In the genomic region with DNA sequence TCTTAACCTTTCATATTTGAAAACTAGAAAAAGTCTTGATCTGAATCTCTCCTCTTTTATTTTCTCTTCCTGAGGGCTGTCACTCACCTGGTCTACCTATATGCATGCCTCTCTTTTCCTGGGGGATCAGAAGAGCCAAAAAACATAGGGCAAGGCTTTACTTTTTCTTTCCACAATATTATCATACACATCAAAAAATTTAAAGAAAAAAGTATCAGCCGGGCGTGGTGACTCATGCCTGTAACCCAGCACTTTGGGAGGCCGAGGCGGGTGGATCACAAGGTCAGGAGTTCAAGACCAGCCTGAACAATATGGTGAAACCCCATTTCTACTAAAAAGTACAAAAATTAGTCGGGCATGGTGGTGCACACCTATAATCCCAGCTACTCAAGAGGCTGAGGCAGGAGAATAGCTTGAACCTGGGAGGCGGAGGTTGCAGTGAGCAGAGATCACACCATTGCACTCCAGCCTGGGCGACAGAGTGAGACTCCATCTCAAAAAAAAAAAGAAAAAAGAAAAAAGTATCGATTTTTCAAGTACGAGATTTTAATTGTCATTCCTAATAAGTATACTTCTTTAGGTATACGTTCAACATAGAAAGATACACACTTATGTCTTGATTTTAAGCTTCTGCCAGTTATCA, we compare ENCODE assay signal across 8 cellular contexts. TPM values are rescaled to one million over a fixed set of nuclear protein-coding genes. Genes with fewer than 3 reads are reported as not detected.
DNase-seq lines count a peak whose midpoint lies in the region; ATAC-seq and TF ChIP-seq lines count a peak whose summit lies in the region.
"Not testable (repeated sequence)": the region's sequence is repeated elsewhere in the genome, so short reads cannot be mapped to it uniquely, and the experiment has no call there.

No MANE protein-coding gene starts in this region.

- H3K27me3 Mint-ChIP-seq in GM23338 (ENCODE audit: insufficient read depth, low read depth, poor library complexity); activated T-helper 1 cell treated with anti-CD3 and anti-CD28 coated beads, Interleukin-12 subunit alpha, Interleukin-12 subunit beta, Interleukin-2, Interleukin-4 antibody, amounts not matched to agents 30 ng/mL and 10 ng/mL and 1 ng/mL, durations not matched to agents 14 hours and 24 hours and 36 hours (ENCODE audit: insufficient read depth); central memory CD8-positive, alpha-beta T cell; naive thymus-derived CD8-positive, alpha-beta T cell: not testable (repeated sequence)

- H3K4me2 ChIP-seq in GM23338 (peak overlapping the region; percentile 88), smooth muscle cell (peak overlapping the region; percentile 99)

- not testable (repeated sequence) for H3K27me3 ChIP-seq in GM23338 (ENCODE audit: insufficient read depth); RWPE2 (ENCODE audit: insufficient read depth, poor library complexity, severe bottlenecking); right cardiac atrium (ENCODE audit: control insufficient read depth, insufficient read depth); smooth muscle cell (ENCODE audit: low read depth); vagina

- H4K20me1 ChIP-seq in GM23338 (replicated peaks; ENCODE audit: insufficient read depth): not testable (repeated sequence)
- peaks cover 29% of the 10 kb centered on the region for H4K20me1 ChIP-seq in smooth muscle cell (ENCODE audit: low read depth)

- POLR2A ChIA-PET in naive thymus-derived CD8-positive, alpha-beta T cell (lab: Charles Lee): interaction anchor here (0.7 kb wide), 3 partner anchors 340 to 550 kb away, joined by 3 read pairs; no protein-coding TSS in a partner anchor

- H3K36me3 ChIP-seq in GM23338 (ENCODE audit: insufficient read depth); RWPE2 (ENCODE audit: low read depth); smooth muscle cell (ENCODE audit: low read depth); vagina: not testable (repeated sequence)

- ATAC-seq in GM23338; RWPE2 (ENCODE audit: low read depth); central memory CD8-positive, alpha-beta T cell (replicated peaks; ENCODE audit: extremely low read depth, poor library complexity, severe bottlenecking); right cardiac atrium; naive thymus-derived CD8-positive, alpha-beta T cell: not testable (repeated sequence)

- H3K4me1 ChIP-seq in GM23338 (ENCODE audit: insufficient read depth) (peaks cover 20% of the 10 kb centered on the region), RWPE2 (ENCODE audit: insufficient read depth, poor library complexity, severe bottlenecking) (peaks cover 17% of the 10 kb centered on the region), vagina (peaks cover 25% of the 10 kb centered on the region)
- not testable (repeated sequence) for H3K4me1 ChIP-seq in right cardiac atrium (ENCODE audit: control insufficient read depth, insufficient read depth, low read length); smooth muscle cell (ENCODE audit: low read depth)

- not testable (repeated sequence) for H3K9me2 ChIP-seq in GM23338 (ENCODE audit: insufficient read depth)

- H3K4me1 Mint-ChIP-seq in GM23338: peaks cover 20% of the 10 kb centered on the region
- H3K4me1 Mint-ChIP-seq in activated T-helper 1 cell treated with anti-CD3 and anti-CD28 coated beads, Interleukin-12 subunit alpha, Interleukin-12 subunit beta, Interleukin-2, Interleukin-4 antibody, amounts not matched to agents 30 ng/mL and 10 ng/mL and 1 ng/mL, durations not matched to agents 14 hours and 24 hours and 36 hours (ENCODE audit: low read depth): peaks cover 40% of the 10 kb centered on the region
- H3K4me1 Mint-ChIP-seq in central memory CD8-positive, alpha-beta T cell: peaks cover 40% of the 10 kb centered on the region
- peaks cover 15 to 39% (median 36%) of the 10 kb centered on the region in 4 donors for H3K4me1 Mint-ChIP-seq in naive thymus-derived CD8-positive, alpha-beta T cell

- H3K36me3 Mint-ChIP-seq in GM23338 (ENCODE audit: low read depth); activated T-helper 1 cell treated with anti-CD3 and anti-CD28 coated beads, Interleukin-12 subunit alpha, Interleukin-12 subunit beta, Interleukin-2, Interleukin-4 antibody, amounts not matched to agents 30 ng/mL and 10 ng/mL and 1 ng/mL, durations not matched to agents 14 hours and 24 hours and 36 hours (ENCODE audit: low read depth); naive thymus-derived CD8-positive, alpha-beta T cell: not testable (repeated sequence)
- peaks cover 15% of the 10 kb centered on the region for H3K36me3 Mint-ChIP-seq in central memory CD8-positive, alpha-beta T cell (ENCODE audit: insufficient read depth)

- not testable (repeated sequence) for TF ChIP-seq POLR2A in vagina (IDR thresholded peaks at IDR 0.05)

- not testable (repeated sequence) for H3K9me3 Mint-ChIP-seq in GM23338; activated T-helper 1 cell treated with anti-CD3 and anti-CD28 coated beads, Interleukin-12 subunit alpha, Interleukin-12 subunit beta, Interleukin-2, Interleukin-4 antibody, amounts not matched to agents 30 ng/mL and 10 ng/mL and 1 ng/mL, durations not matched to agents 14 hours and 24 hours and 36 hours; central memory CD8-positive, alpha-beta T cell; naive thymus-derived CD8-positive, alpha-beta T cell

- not testable (repeated sequence) for H3F3A ChIP-seq in GM23338 (replicated peaks; ENCODE audit: low read depth); smooth muscle cell (ENCODE audit: low read depth)

- peak overlapping the region; percentile 100 for H3K27ac Mint-ChIP-seq in GM23338
- H3K27ac Mint-ChIP-seq in activated T-helper 1 cell treated with anti-CD3 and anti-CD28 coated beads, Interleukin-12 subunit alpha, Interleukin-12 subunit beta, Interleukin-2, Interleukin-4 antibody, amounts not matched to agents 30 ng/mL and 10 ng/mL and 1 ng/mL, durations not matched to agents 14 hours and 24 hours and 36 hours: peak overlapping the region; percentile 99
- not testable (repeated sequence) for H3K27ac Mint-ChIP-seq in central memory CD8-positive, alpha-beta T cell (ENCODE audit: low read depth)
- peak overlapping the region in 6 of 10 donors; percentile 32 to 100 (median 88) for H3K27ac Mint-ChIP-seq in naive thymus-derived CD8-positive, alpha-beta T cell

- peak overlapping the region; percentile 84; the same call in 1 of the 2 replicates for H2AFZ ChIP-seq in GM23338
- H2AFZ ChIP-seq in smooth muscle cell (ENCODE audit: low read depth): not testable (repeated sequence)

- intact Hi-C loops in activated T-helper 1 cell treated with anti-CD3 and anti-CD28 coated beads, Interleukin-12 subunit alpha, Interleukin-12 subunit beta, Interleukin-2, Interleukin-4 antibody, amounts not matched to agents 30 ng/mL and 10 ng/mL and 1 ng/mL, durations not matched to agents 14 hours and 24 hours and 36 hours (cut with micrococcal nuclease); right cardiac atrium (cut with DNase I); vagina (cut with DNase I): not testable (repeated sequence)

- WGBS in right cardiac atrium: 90% methylated on average over 10 of the region's 10 CpGs
- WGBS in smooth muscle cell (ENCODE audit: low lambda C conversion rate): 80% methylated on average over 10 of the region's 10 CpGs

- peaks cover 22% of the 10 kb centered on the region for H3K79me2 ChIP-seq in GM23338 (replicated peaks; ENCODE audit: insufficient read depth)
- H3K79me2 ChIP-seq in smooth muscle cell (ENCODE audit: low read depth): peaks cover 30% of the 10 kb centered on the region

- H3K4me3 Mint-ChIP-seq in GM23338: peak overlapping the region; percentile 95
- peak overlapping the region; percentile 88 for H3K4me3 Mint-ChIP-seq in activated T-helper 1 cell treated with anti-CD3 and anti-CD28 coated beads, Interleukin-12 subunit alpha, Interleukin-12 subunit beta, Interleukin-2, Interleukin-4 antibody, amounts not matched to agents 30 ng/mL and 10 ng/mL and 1 ng/mL, durations not matched to agents 14 hours and 24 hours and 36 hours
- H3K4me3 Mint-ChIP-seq in central memory CD8-positive, alpha-beta T cell: peak overlapping the region; percentile 23
- H3K4me3 Mint-ChIP-seq in naive thymus-derived CD8-positive, alpha-beta T cell: peak overlapping the region in 9 of 10 donors; percentile 5 to 98 (median 63)

- peak overlapping the region; percentile 100 for H3K9ac ChIP-seq in smooth muscle cell (ENCODE audit: low read depth)

- not testable (repeated sequence) for H3K9me3 ChIP-seq in RWPE2 (ENCODE audit: severe bottlenecking); right cardiac atrium (ENCODE audit: control insufficient read depth, low read length); smooth muscle cell (replicated peaks; ENCODE audit: low read depth); vagina

- peak overlapping the region; percentile 98; the same call in 1 of the 2 replicates for H3K27ac ChIP-seq in GM23338 (ENCODE audit: low read depth)
- H3K27ac ChIP-seq in RWPE2 (ENCODE audit: poor library complexity, severe bottlenecking): peak overlapping the region; percentile 95
- peak overlapping the region; percentile 99 for H3K27ac ChIP-seq in right cardiac atrium (ENCODE audit: low read length)
- peak overlapping the region; percentile 100 for H3K27ac ChIP-seq in smooth muscle cell (ENCODE audit: low read depth)
- H3K27ac ChIP-seq in vagina: peak overlapping the region; percentile 100

- DNase-seq in GM23338 (ENCODE audit: low spot score); RWPE2 (ENCODE audit: low spot score); activated T-helper 1 cell treated with anti-CD3 and anti-CD28 coated beads, Interleukin-12 subunit alpha, Interleukin-12 subunit beta, Interleukin-2, Interleukin-4 antibody, amounts not matched to agents 30 ng/mL and 10 ng/mL and 1 ng/mL, durations not matched to agents 14 hours and 24 hours and 36 hours (ENCODE audit: low spot score); central memory CD8-positive, alpha-beta T cell (ENCODE audit: low spot score in 2 of 2); naive thymus-derived CD8-positive, alpha-beta T cell; smooth muscle cell (lab: John Stamatoyannopoulos, UW; ENCODE audit: unreplicated experiment); vagina (ENCODE audit: extremely low spot score in 2 of 2): not testable (repeated sequence)
- DNase-seq in right cardiac atrium: peak in 1 of 3 donors; percentile 5

- not testable (repeated sequence) for TF ChIP-seq CTCF in GM23338 (conservative IDR thresholded peaks at IDR 0.05; ENCODE audit: low read depth in 2 of 2); RWPE2 (IDR thresholded peaks at IDR 0.05; ENCODE audit: poor library complexity, severe bottlenecking); smooth muscle cell (IDR thresholded peaks at IDR 0.05; ENCODE audit: borderline replicate concordance, insufficient read depth, poor library complexity, severe bottlenecking); vagina (IDR thresholded peaks at IDR 0.05)

- peak overlapping the region; percentile 66 for H3K4me3 ChIP-seq in GM23338
- H3K4me3 ChIP-seq in RWPE2 (ENCODE audit: severe bottlenecking): peak overlapping the region; percentile 75
- H3K4me3 ChIP-seq in right cardiac atrium (ENCODE audit: low read length); smooth muscle cell; vagina: not testable (repeated sequence)

RNA-seq across cellular contexts. Expression of a gene that starts 1.9 kb away (rescaled TPM):
- 45.0 and 62.3 TPM in 2 replicates for total RNA-seq in GM23338 (2014; rRNA removed; shearing (Covaris generic))
- 13.7 and 15.1 TPM in 2 replicates for polyA plus RNA-seq in GM23338 (2016; fragmentation: Nextera tagmentation; extraction: Ambion mirVana)
- 44.1 and 45.2 TPM in 2 replicates for total RNA-seq in activated T-helper 1 cell treated with anti-CD3 and anti-CD28 coated beads, Interleukin-12 subunit alpha, Interleukin-12 subunit beta, Interleukin-2, Interleukin-4 antibody, amounts not matched to agents 30 ng/mL and 10 ng/mL and 1 ng/mL, durations not matched to agents 14 hours and 24 hours and 36 hours
- total RNA-seq in right cardiac atrium: 10 to 100 TPM; 58.4 to 81.0 (median 60.8) TPM
- polyA plus RNA-seq in right cardiac atrium: 19.1 TPM
- total RNA-seq in naive thymus-derived CD8-positive, alpha-beta T cell: 10 to 100 TPM; 52.4 to 58.0 TPM
- polyA plus RNA-seq in naive thymus-derived CD8-positive, alpha-beta T cell: 1 to 10 TPM; 2.1 to 3.9 (median 2.8) TPM
- 64.8 and 81.1 TPM in 2 replicates for total RNA-seq in smooth muscle cell
- polyA plus RNA-seq in smooth muscle cell: 25.1 and 29.1 TPM in 2 replicates
- 92.6 TPM for total RNA-seq in vagina

RNA-seq across cellular contexts. Expression of a gene that starts 30.8 kb away (rescaled TPM):
- 159 and 185 TPM in 2 replicates for total RNA-seq in GM23338 (2014; rRNA removed; shearing (Covaris generic))
- polyA plus RNA-seq in GM23338 (2016; fragmentation: Nextera tagmentation; extraction: Ambion mirVana) (534 and 579 TPM in 2 replicates), right cardiac atrium (35.6 TPM), smooth muscle cell (222 and 233 TPM in 2 replicates)
- total RNA-seq in activated T-helper 1 cell treated with anti-CD3 and anti-CD28 coated beads, Interleukin-12 subunit alpha, Interleukin-12 subunit beta, Interleukin-2, Interleukin-4 antibody, amounts not matched to agents 30 ng/mL and 10 ng/mL and 1 ng/mL, durations not matched to agents 14 hours and 24 hours and 36 hours: 413 and 424 TPM in 2 replicates
- total RNA-seq in right cardiac atrium (10 to 100 TPM; 18.7 to 43.8 (median 25.0) TPM), smooth muscle cell (95.5 and 119 TPM in 2 replicates), vagina (50.8 TPM)
- 10 to 100 TPM; 15.8 to 20.0 TPM for total RNA-seq in naive thymus-derived CD8-positive, alpha-beta T cell
- 10 to 100 TPM; 64.6 to 95.2 (median 82.1) TPM for polyA plus RNA-seq in naive thymus-derived CD8-positive, alpha-beta T cell

RNA-seq across cellular contexts. Expression of a gene that starts 43.6 kb away (rescaled TPM):
- 636 and 667 TPM in 2 replicates for total RNA-seq in GM23338 (2014; rRNA removed; shearing (Covaris generic))
- polyA plus RNA-seq in GM23338 (2016; fragmentation: Nextera tagmentation; extraction: Ambion mirVana) (939 and 961 TPM in 2 replicates), right cardiac atrium (488 TPM), smooth muscle cell (675 and 678 TPM in 2 replicates)
- total RNA-seq in activated T-helper 1 cell treated with anti-CD3 and anti-CD28 coated beads, Interleukin-12 subunit alpha, Interleukin-12 subunit beta, Interleukin-2, Interleukin-4 antibody, amounts not matched to agents 30 ng/mL and 10 ng/mL and 1 ng/mL, durations not matched to agents 14 hours and 24 hours and 36 hours: 664 and 674 TPM in 2 replicates
- total RNA-seq in right cardiac atrium (100 to 1,000 TPM; 311 to 374 (median 327) TPM), smooth muscle cell (376 and 496 TPM in 2 replicates), vagina (468 TPM)
- total RNA-seq in naive thymus-derived CD8-positive, alpha-beta T cell: 100 to 1,000 TPM; 186 to 198 TPM
- polyA plus RNA-seq in naive thymus-derived CD8-positive, alpha-beta T cell: 100 to 1,000 TPM; 286 to 385 (median 338) TPM

Comparison
In these comparisons a context has a peak if more than half of its experiments do, and no peak if none do; other contexts are left out.
1. H3K4me3 Mint-ChIP-seq: peak in every context shown above with its lines; median percentile 95 in GM23338; 88 in activated T-helper 1 cell treated with anti-CD3 and anti-CD28 coated beads, Interleukin-12 subunit alpha, Interleukin-12 subunit beta, Interleukin-2, Interleukin-4 antibody, amounts not matched to agents 30 ng/mL and 10 ng/mL and 1 ng/mL, durations not matched to agents 14 hours and 24 hours and 36 hours; 63 in naive thymus-derived CD8-positive, alpha-beta T cell; 23 in central memory CD8-positive, alpha-beta T cell.